In the genomic region with DNA sequence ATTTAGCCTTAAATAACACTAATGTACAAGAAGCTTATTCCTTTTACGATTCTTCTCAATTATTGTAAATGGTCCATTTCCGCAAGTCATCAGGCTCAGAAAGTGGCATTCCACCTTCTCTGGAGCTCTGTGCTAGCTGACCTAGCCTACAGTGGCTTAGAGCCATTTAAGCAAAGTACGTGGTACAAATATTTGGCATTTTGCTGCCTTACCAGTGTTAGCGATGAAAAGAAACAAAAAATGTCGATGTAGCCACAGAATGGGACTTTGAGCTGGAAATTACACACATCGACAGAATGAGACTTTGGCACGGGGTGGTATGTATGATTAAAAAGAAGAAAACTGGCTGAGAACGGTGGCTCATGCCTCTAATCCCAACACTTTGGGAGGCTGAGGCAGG, we compare ENCODE assay signal across 1 cellular context.
TF ChIP-seq lines count a peak whose summit lies in the region.

No MANE protein-coding gene starts in this region.

TF ChIP-seq in HepG2, 621 proteins besides CTCF, POLR2A, EP300 and RAD21 (continued from another document and continues in another):
- TF ChIP-seq, protein P1, sequence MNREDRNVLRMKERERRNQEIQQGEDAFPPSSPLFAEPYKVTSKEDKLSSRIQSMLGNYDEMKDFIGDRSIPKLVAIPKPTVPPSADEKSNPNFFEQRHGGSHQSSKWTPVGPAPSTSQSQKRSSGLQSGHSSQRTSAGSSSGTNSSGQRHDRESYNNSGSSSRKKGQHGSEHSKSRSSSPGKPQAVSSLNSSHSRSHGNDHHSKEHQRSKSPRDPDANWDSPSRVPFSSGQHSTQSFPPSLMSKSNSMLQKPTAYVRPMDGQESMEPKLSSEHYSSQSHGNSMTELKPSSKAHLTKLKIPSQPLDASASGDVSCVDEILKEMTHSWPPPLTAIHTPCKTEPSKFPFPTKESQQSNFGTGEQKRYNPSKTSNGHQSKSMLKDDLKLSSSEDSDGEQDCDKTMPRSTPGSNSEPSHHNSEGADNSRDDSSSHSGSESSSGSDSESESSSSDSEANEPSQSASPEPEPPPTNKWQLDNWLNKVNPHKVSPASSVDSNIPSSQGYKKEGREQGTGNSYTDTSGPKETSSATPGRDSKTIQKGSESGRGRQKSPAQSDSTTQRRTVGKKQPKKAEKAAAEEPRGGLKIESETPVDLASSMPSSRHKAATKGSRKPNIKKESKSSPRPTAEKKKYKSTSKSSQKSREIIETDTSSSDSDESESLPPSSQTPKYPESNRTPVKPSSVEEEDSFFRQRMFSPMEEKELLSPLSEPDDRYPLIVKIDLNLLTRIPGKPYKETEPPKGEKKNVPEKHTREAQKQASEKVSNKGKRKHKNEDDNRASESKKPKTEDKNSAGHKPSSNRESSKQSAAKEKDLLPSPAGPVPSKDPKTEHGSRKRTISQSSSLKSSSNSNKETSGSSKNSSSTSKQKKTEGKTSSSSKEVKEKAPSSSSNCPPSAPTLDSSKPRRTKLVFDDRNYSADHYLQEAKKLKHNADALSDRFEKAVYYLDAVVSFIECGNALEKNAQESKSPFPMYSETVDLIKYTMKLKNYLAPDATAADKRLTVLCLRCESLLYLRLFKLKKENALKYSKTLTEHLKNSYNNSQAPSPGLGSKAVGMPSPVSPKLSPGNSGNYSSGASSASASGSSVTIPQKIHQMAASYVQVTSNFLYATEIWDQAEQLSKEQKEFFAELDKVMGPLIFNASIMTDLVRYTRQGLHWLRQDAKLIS (CRISPR knock-in tag; IDR thresholded peaks at IDR 0.05), result no peak
- TF ChIP-seq SALL1 (CRISPR knock-in tag; IDR thresholded peaks at IDR 0.05), result peak; percentile 42; the same call in 1 of the 2 replicates
- no peak for TF ChIP-seq ELF4 (CRISPR knock-in tag; IDR thresholded peaks at IDR 0.05; ENCODE audit: borderline replicate concordance)
- TF ChIP-seq TAF15 (IDR thresholded peaks at IDR 0.05; ENCODE audit: low read depth, low read length, poor library complexity, severe bottlenecking), result no peak
- TF ChIP-seq THAP11 (CRISPR knock-in tag; IDR thresholded peaks at IDR 0.05), result no peak
- TF ChIP-seq TRIM24 (CRISPR knock-in tag; IDR thresholded peaks at IDR 0.05), result no peak
- TF ChIP-seq, protein P2, sequence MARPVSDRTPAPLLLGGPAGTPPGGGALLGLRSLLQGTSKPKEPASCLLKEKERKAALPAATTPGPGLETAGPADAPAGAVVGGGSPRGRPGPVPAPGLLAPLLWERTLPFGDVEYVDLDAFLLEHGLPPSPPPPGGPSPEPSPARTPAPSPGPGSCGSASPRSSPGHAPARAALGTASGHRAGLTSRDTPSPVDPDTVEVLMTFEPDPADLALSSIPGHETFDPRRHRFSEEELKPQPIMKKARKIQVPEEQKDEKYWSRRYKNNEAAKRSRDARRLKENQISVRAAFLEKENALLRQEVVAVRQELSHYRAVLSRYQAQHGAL (CRISPR knock-in tag; IDR thresholded peaks at IDR 0.05; ENCODE audit: not compliant biosample characterization), result no peak
- 0 out of 2 replicates have a peak, but pooled peaks have one; percentile 26 for TF ChIP-seq ZMYM3 (CRISPR knock-in tag; IDR thresholded peaks at IDR 0.05)
- TF ChIP-seq MZF1 (CRISPR knock-in tag; IDR thresholded peaks at IDR 0.05; ENCODE audit: borderline replicate concordance), result no peak
- TF ChIP-seq ZNF501 (CRISPR knock-in tag; IDR thresholded peaks at IDR 0.05), result no peak
- no peak for TF ChIP-seq ZNF780A (CRISPR knock-in tag; IDR thresholded peaks at IDR 0.05)
- TF ChIP-seq, protein P3, sequence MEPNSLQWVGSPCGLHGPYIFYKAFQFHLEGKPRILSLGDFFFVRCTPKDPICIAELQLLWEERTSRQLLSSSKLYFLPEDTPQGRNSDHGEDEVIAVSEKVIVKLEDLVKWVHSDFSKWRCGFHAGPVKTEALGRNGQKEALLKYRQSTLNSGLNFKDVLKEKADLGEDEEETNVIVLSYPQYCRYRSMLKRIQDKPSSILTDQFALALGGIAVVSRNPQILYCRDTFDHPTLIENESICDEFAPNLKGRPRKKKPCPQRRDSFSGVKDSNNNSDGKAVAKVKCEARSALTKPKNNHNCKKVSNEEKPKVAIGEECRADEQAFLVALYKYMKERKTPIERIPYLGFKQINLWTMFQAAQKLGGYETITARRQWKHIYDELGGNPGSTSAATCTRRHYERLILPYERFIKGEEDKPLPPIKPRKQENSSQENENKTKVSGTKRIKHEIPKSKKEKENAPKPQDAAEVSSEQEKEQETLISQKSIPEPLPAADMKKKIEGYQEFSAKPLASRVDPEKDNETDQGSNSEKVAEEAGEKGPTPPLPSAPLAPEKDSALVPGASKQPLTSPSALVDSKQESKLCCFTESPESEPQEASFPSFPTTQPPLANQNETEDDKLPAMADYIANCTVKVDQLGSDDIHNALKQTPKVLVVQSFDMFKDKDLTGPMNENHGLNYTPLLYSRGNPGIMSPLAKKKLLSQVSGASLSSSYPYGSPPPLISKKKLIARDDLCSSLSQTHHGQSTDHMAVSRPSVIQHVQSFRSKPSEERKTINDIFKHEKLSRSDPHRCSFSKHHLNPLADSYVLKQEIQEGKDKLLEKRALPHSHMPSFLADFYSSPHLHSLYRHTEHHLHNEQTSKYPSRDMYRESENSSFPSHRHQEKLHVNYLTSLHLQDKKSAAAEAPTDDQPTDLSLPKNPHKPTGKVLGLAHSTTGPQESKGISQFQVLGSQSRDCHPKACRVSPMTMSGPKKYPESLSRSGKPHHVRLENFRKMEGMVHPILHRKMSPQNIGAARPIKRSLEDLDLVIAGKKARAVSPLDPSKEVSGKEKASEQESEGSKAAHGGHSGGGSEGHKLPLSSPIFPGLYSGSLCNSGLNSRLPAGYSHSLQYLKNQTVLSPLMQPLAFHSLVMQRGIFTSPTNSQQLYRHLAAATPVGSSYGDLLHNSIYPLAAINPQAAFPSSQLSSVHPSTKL (CRISPR knock-in tag; IDR thresholded peaks at IDR 0.05), result 0 out of 2 replicates have a peak, but pooled peaks have one; percentile 19
- no peak for TF ChIP-seq RFX3 (CRISPR knock-in tag; IDR thresholded peaks at IDR 0.05)
- TF ChIP-seq HDAC2 (CRISPR knock-in tag; IDR thresholded peaks at IDR 0.05), result no peak
- TF ChIP-seq, protein P4, sequence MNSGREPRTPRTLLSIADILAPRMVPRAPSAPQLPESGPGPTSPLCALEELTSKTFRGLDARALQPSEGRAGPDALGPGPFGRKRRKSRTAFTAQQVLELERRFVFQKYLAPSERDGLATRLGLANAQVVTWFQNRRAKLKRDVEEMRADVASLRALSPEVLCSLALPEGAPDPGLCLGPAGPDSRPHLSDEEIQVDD (CRISPR knock-in tag; IDR thresholded peaks at IDR 0.05; ENCODE audit: borderline replicate concordance), result no peak
- 0 out of 4 replicates have a peak, but pooled peaks of 1 of the 2 experiments have one; percentile 8 for TF ChIP-seq MAFK (conservative IDR thresholded peaks at IDR 0.05 in 1 of 2, IDR thresholded peaks at IDR 0.05 in 1 of 2; ENCODE audit: low read length in 2 of 2)
- TF ChIP-seq, protein P5, sequence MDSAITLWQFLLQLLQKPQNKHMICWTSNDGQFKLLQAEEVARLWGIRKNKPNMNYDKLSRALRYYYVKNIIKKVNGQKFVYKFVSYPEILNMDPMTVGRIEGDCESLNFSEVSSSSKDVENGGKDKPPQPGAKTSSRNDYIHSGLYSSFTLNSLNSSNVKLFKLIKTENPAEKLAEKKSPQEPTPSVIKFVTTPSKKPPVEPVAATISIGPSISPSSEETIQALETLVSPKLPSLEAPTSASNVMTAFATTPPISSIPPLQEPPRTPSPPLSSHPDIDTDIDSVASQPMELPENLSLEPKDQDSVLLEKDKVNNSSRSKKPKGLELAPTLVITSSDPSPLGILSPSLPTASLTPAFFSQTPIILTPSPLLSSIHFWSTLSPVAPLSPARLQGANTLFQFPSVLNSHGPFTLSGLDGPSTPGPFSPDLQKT (CRISPR knock-in tag; IDR thresholded peaks at IDR 0.05; ENCODE audit: borderline replicate concordance), result no peak
- no peak for TF ChIP-seq DMAP1 (CRISPR knock-in tag; IDR thresholded peaks at IDR 0.05)
- TF ChIP-seq, protein P6, sequence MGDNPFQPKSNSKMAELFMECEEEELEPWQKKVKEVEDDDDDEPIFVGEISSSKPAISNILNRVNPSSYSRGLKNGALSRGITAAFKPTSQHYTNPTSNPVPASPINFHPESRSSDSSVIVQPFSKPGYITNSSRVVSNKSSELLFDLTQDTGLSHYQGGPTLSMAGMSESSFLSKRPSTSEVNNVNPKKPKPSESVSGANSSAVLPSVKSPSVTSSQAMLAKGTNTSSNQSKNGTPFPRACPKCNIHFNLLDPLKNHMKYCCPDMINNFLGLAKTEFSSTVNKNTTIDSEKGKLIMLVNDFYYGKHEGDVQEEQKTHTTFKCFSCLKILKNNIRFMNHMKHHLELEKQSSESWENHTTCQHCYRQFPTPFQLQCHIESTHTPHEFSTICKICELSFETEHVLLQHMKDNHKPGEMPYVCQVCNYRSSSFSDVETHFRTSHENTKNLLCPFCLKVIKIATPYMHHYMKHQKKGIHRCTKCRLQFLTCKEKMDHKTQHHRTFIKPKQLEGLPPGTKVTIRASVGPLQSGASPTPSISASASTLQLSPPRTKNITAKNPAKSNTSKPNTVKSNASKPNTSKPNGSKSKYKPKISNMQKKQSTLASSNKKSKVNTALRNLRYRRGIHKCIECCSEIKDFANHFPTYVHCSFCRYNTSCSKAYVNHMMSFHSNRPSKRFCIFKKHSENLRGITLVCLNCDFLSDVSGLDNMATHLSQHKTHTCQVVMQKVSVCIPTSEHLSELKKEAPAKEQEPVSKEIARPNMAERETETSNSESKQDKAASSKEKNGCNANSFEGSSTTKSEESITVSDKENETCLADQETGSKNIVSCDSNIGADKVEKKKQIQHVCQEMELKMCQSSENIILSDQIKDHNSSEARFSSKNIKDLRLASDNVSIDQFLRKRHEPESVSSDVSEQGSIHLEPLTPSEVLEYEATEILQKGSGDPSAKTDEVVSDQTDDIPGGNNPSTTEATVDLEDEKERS (CRISPR knock-in tag; IDR thresholded peaks at IDR 0.05), result no peak
- TF ChIP-seq ZNF225 (CRISPR knock-in tag; IDR thresholded peaks at IDR 0.05), result no peak
- TF ChIP-seq ZSCAN31 (CRISPR knock-in tag; IDR thresholded peaks at IDR 0.05; ENCODE audit: low read depth), result no peak
- TF ChIP-seq, protein P7, sequence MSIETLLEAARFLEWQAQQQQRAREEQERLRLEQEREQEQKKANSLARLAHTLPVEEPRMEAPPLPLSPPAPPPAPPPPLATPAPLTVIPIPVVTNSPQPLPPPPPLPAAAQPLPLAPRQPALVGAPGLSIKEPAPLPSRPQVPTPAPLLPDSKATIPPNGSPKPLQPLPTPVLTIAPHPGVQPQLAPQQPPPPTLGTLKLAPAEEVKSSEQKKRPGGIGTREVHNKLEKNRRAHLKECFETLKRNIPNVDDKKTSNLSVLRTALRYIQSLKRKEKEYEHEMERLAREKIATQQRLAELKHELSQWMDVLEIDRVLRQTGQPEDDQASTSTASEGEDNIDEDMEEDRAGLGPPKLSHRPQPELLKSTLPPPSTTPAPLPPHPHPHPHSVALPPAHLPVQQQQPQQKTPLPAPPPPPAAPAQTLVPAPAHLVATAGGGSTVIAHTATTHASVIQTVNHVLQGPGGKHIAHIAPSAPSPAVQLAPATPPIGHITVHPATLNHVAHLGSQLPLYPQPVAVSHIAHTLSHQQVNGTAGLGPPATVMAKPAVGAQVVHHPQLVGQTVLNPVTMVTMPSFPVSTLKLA (IDR thresholded peaks at IDR 0.05), result no peak
- no peak for TF ChIP-seq ATAD3A (CRISPR knock-in tag; IDR thresholded peaks at IDR 0.05)
- TF ChIP-seq CBX1 (IDR thresholded peaks at IDR 0.05; ENCODE audit: low read depth), result no peak
- TF ChIP-seq NFE2L2 (IDR thresholded peaks at IDR 0.05; ENCODE audit: low read length), result peak; percentile 46; the same call in 1 of the 2 replicates
- TF ChIP-seq, protein P8, sequence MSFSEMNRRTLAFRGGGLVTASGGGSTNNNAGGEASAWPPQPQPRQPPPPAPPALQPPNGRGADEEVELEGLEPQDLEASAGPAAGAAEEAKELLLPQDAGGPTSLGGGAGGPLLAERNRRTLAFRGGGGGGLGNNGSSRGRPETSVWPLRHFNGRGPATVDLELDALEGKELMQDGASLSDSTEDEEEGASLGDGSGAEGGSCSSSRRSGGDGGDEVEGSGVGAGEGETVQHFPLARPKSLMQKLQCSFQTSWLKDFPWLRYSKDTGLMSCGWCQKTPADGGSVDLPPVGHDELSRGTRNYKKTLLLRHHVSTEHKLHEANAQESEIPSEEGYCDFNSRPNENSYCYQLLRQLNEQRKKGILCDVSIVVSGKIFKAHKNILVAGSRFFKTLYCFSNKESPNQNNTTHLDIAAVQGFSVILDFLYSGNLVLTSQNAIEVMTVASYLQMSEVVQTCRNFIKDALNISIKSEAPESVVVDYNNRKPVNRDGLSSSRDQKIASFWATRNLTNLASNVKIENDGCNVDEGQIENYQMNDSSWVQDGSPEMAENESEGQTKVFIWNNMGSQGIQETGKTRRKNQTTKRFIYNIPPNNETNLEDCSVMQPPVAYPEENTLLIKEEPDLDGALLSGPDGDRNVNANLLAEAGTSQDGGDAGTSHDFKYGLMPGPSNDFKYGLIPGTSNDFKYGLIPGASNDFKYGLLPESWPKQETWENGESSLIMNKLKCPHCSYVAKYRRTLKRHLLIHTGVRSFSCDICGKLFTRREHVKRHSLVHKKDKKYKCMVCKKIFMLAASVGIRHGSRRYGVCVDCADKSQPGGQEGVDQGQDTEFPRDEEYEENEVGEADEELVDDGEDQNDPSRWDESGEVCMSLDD (CRISPR knock-in tag; IDR thresholded peaks at IDR 0.05; ENCODE audit: borderline replicate concordance), result no peak
- TF ChIP-seq, protein P9, sequence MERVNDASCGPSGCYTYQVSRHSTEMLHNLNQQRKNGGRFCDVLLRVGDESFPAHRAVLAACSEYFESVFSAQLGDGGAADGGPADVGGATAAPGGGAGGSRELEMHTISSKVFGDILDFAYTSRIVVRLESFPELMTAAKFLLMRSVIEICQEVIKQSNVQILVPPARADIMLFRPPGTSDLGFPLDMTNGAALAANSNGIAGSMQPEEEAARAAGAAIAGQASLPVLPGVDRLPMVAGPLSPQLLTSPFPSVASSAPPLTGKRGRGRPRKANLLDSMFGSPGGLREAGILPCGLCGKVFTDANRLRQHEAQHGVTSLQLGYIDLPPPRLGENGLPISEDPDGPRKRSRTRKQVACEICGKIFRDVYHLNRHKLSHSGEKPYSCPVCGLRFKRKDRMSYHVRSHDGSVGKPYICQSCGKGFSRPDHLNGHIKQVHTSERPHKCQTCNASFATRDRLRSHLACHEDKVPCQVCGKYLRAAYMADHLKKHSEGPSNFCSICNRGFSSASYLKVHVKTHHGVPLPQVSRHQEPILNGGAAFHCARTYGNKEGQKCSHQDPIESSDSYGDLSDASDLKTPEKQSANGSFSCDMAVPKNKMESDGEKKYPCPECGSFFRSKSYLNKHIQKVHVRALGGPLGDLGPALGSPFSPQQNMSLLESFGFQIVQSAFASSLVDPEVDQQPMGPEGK (CRISPR knock-in tag; IDR thresholded peaks at IDR 0.05), result no peak
- TF ChIP-seq FOXM1 (CRISPR knock-in tag; IDR thresholded peaks at IDR 0.05), result no peak
- TF ChIP-seq, protein P10, sequence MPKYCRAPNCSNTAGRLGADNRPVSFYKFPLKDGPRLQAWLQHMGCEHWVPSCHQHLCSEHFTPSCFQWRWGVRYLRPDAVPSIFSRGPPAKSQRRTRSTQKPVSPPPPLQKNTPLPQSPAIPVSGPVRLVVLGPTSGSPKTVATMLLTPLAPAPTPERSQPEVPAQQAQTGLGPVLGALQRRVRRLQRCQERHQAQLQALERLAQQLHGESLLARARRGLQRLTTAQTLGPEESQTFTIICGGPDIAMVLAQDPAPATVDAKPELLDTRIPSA (CRISPR knock-in tag; IDR thresholded peaks at IDR 0.05; ENCODE audit: borderline replicate concordance), result no peak
- TF ChIP-seq ZNF20 (CRISPR knock-in tag; IDR thresholded peaks at IDR 0.05), result no peak
- no peak for TF ChIP-seq MATR3 (CRISPR knock-in tag; IDR thresholded peaks at IDR 0.05)
- TF ChIP-seq TEAD3 (CRISPR knock-in tag; optimal IDR thresholded peaks at IDR 0.05; ENCODE audit: borderline replicate concordance), result peak; percentile 42
